13 cellular contexts compared by ENCODE assay signal in genomic region chr10:46006219-46006618, GRCh38. TPM values are rescaled to one million over a fixed set of nuclear protein-coding genes. Genes with fewer than 3 reads are reported as not detected.
DNase-seq lines count a peak whose midpoint lies in the region; ATAC-seq, FAIRE-seq and TF ChIP-seq lines count a peak whose summit lies in the region.
"Had no signal": no experiment of that assay in that cellular context is flagged by ENCODE, and none has a peak within 500 bp of the region (broad histone marks: within the 10 kb centered on the region; RNA-seq: fewer than 3 reads in every experiment).

No MANE protein-coding gene starts in this region.

- intact Hi-C loops in mammary epithelial cell (cut with micrococcal nuclease) (no loop called here), HepG2 (cut with micrococcal nuclease; ENCODE audit: unreplicated experiment) (no loop called here), sciatic nerve (cut with DNase I) (no loop called here)

- H2AFZ ChIP-seq in GM23338 = no peak overlapping the region
- H2AFZ ChIP-seq in mammary epithelial cell (ENCODE audit: low read depth, low read length) = no peak overlapping the region
- no peak overlapping the region for H2AFZ ChIP-seq in HepG2 (ENCODE audit: low read length)
- H2AFZ ChIP-seq in MM.1S (ENCODE audit: low read length) = no peak overlapping the region

- H3K9ac ChIP-seq in mammary epithelial cell (ENCODE audit: insufficient read depth, low read length) (no peak overlapping the region), HepG2 (ENCODE audit: insufficient read depth, low read depth, low read length) (no peak overlapping the region), MM.1S (ENCODE audit: low read length) (no peak overlapping the region)

- FAIRE-seq in HepG2 (lab: Jason Lieb, UNC) = no peak

- POLR2A ChIA-PET in HepG2 (lab: Yijun Ruan, JAX) = interaction anchor here (0.9 to 10.6 kb wide), 4 partner anchors 8 to 26 kb away, joined by 3 to 147 read pairs (median 4); no protein-coding TSS in a partner anchor

- no peak for TF ChIP-seq EP300 in HepG2 (IDR thresholded peaks at IDR 0.05; ENCODE audit: low read depth in 2 of 2, low read length in 2 of 2)
- no peak for TF ChIP-seq EP300 in HepG2 (CRISPR knock-in tag; IDR thresholded peaks at IDR 0.05; ENCODE audit: borderline replicate concordance)

- peaks cover 0 to 4% (median 1%) of the 10 kb centered on the region in 4 donors for H3K4me1 Mint-ChIP-seq in CD4-positive, CD25-positive, alpha-beta regulatory T cell
- H3K4me1 Mint-ChIP-seq in GM23338 = no peaks in the 10 kb centered on the region
- H3K4me1 Mint-ChIP-seq: immature natural killer cell; stimulated activated memory B cell treated with anti-CD40 and anti-IgM and Interleukin-4, amounts not matched to agents 10 μg/mL and 1 μg/mL and 100 μg/mL, for 72 hours had no signal

- ATAC-seq in CD4-positive, CD25-positive, alpha-beta regulatory T cell (ENCODE audit: low read depth in 2 of 2) = no peak
- ATAC-seq in GM23338 (no peak), HepG2 (no peak), sciatic nerve (no peak), GM18873 (IDR thresholded peaks at IDR 0.05; ENCODE audit: low FRiP score, unreplicated experiment) (no peak)
- ATAC-seq: natural killer cell treated with Interleukin-12 subunit alpha and Interleukin-12 subunit beta and Interleukin-15 and Interleukin-18, amount 100 ng/mL, for 72 hours; stimulated activated memory B cell treated with anti-CD40 and anti-IgM and Interleukin-4, amounts not matched to agents 10 μg/mL and 1 μg/mL and 100 μg/mL, for 72 hours had no signal

- no peak overlapping the region for H3K4me3 Mint-ChIP-seq in CD4-positive, CD25-positive, alpha-beta regulatory T cell
- H3K4me3 Mint-ChIP-seq in GM23338 = no peak overlapping the region
- H3K4me3 Mint-ChIP-seq: immature natural killer cell; natural killer cell treated with Interleukin-12 subunit alpha and Interleukin-12 subunit beta and Interleukin-15 and Interleukin-18, amount 100 ng/mL, for 72 hours; stimulated activated memory B cell treated with anti-CD40 and anti-IgM and Interleukin-4, amounts not matched to agents 10 μg/mL and 1 μg/mL and 100 μg/mL, for 72 hours had no signal

- H4K20me1 ChIP-seq in GM23338 (replicated peaks; ENCODE audit: insufficient read depth) = peaks cover 11% of the 10 kb centered on the region
- H4K20me1 ChIP-seq in mammary epithelial cell (ENCODE audit: insufficient read depth, low read length) = no peaks in the 10 kb centered on the region
- H4K20me1 ChIP-seq in HepG2 (ENCODE audit: insufficient read depth, low read length) = peaks cover 42% of the 10 kb centered on the region
- no peaks in the 10 kb centered on the region for H4K20me1 ChIP-seq in MM.1S (ENCODE audit: insufficient read depth, low read length)

- no peak for DNase-seq in CD4-positive, CD25-positive, alpha-beta regulatory T cell
- DNase-seq in GM23338 (ENCODE audit: low spot score) (no peak), mammary epithelial cell (peak; percentile 61), HepG2 (ENCODE audit: low spot score) (no peak), sciatic nerve (ENCODE audit: low spot score) (no peak), T-helper 1 cell (no peak), MM.1S (no peak)
- DNase-seq: activated CD4-positive, CD25-positive, alpha-beta regulatory T cell treated with anti-CD3 and anti-CD28 coated beads, Interleukin-2, amount 50 U/mL, for 72 hours; immature natural killer cell; Right ventricle myocardium superior had no signal

- BruUV-seq in mammary epithelial cell (replicated peaks; lab: Mats Ljungman, UMichigan) = no TSS peak
- BruUV-seq in HepG2 (replicated peaks; lab: Mats Ljungman, UMichigan) = no TSS peak

- no peak overlapping the region for H3K4me3 ChIP-seq in CD4-positive, CD25-positive, alpha-beta regulatory T cell (ENCODE audit: low read depth, low read length)
- H3K4me3 ChIP-seq in GM23338 (no peak overlapping the region), mammary epithelial cell (replicated peaks in 1 of 3; ENCODE audit: insufficient read depth in 1 of 3, low read depth in 2 of 3, low read length in 3 of 3) (no peak overlapping the region), HepG2 (replicated peaks in 1 of 3; ENCODE audit: insufficient read depth in 1 of 3, low read depth in 2 of 3, low read length in 3 of 3) (no peak overlapping the region), MM.1S (ENCODE audit: low read length) (no peak overlapping the region)

- no peaks in the 10 kb centered on the region for H3K27me3 ChIP-seq in CD4-positive, CD25-positive, alpha-beta regulatory T cell (ENCODE audit: control insufficient read depth, insufficient read depth, low read length)
- no peaks in the 10 kb centered on the region for H3K27me3 ChIP-seq in GM23338 (ENCODE audit: insufficient read depth)
- H3K27me3 ChIP-seq in mammary epithelial cell (ENCODE audit: insufficient read depth, low read length) = no peaks in the 10 kb centered on the region
- no peaks in the 10 kb centered on the region for H3K27me3 ChIP-seq in HepG2 (ENCODE audit: control insufficient read depth in 1 of 2, insufficient read depth in 2 of 2, low read length in 2 of 2)
- H3K27me3 ChIP-seq in MM.1S (replicated peaks; ENCODE audit: insufficient read depth, low read length) = no peaks in the 10 kb centered on the region

- peaks cover 98% of the 10 kb centered on the region for H3K36me3 ChIP-seq in CD4-positive, CD25-positive, alpha-beta regulatory T cell (ENCODE audit: control insufficient read depth, insufficient read depth, low read length)
- H3K36me3 ChIP-seq in GM23338 (ENCODE audit: insufficient read depth) = peaks cover 34% of the 10 kb centered on the region
- peaks cover 42% of the 10 kb centered on the region for H3K36me3 ChIP-seq in mammary epithelial cell (ENCODE audit: insufficient read depth, low read length)
- H3K36me3 ChIP-seq in HepG2 (replicated peaks in 1 of 2; ENCODE audit: control insufficient read depth in 1 of 2, insufficient read depth in 2 of 2, low read length in 2 of 2) = peaks cover 12 to 85% of the 10 kb centered on the region in 2 experiments
- H3K36me3 ChIP-seq in MM.1S (replicated peaks; ENCODE audit: insufficient read depth, low read length) = peaks cover 30% of the 10 kb centered on the region

- H3K79me2 ChIP-seq in GM23338 (replicated peaks; ENCODE audit: insufficient read depth) (no peaks in the 10 kb centered on the region), mammary epithelial cell (ENCODE audit: insufficient read depth, low read length) (peaks cover 51% of the 10 kb centered on the region), HepG2 (ENCODE audit: insufficient read depth, low read length) (peaks cover 31% of the 10 kb centered on the region), MM.1S (ENCODE audit: low read length) (peaks cover 40% of the 10 kb centered on the region)

- no peaks in the 10 kb centered on the region for H3K9me3 Mint-ChIP-seq in CD4-positive, CD25-positive, alpha-beta regulatory T cell
- no peaks in the 10 kb centered on the region for H3K9me3 Mint-ChIP-seq in GM23338
- H3K9me3 Mint-ChIP-seq: immature natural killer cell; natural killer cell treated with Interleukin-12 subunit alpha and Interleukin-12 subunit beta and Interleukin-15 and Interleukin-18, amount 100 ng/mL, for 72 hours; stimulated activated memory B cell treated with anti-CD40 and anti-IgM and Interleukin-4, amounts not matched to agents 10 μg/mL and 1 μg/mL and 100 μg/mL, for 72 hours had no signal

- H3K27me3 Mint-ChIP-seq in CD4-positive, CD25-positive, alpha-beta regulatory T cell = no peaks in the 10 kb centered on the region
- H3K27me3 Mint-ChIP-seq in GM23338 (ENCODE audit: insufficient read depth, low read depth, poor library complexity) = peaks cover 3% of the 10 kb centered on the region
- H3K27me3 Mint-ChIP-seq: natural killer cell treated with Interleukin-12 subunit alpha and Interleukin-12 subunit beta and Interleukin-15 and Interleukin-18, amount 100 ng/mL, for 72 hours; stimulated activated memory B cell treated with anti-CD40 and anti-IgM and Interleukin-4, amounts not matched to agents 10 μg/mL and 1 μg/mL and 100 μg/mL, for 72 hours had no signal

- dilution Hi-C loops in mammary epithelial cell (cut with HindIII; ENCODE audit: low sequenced_read_pairs) = no loop called here

- TF ChIP-seq RAD21 in HepG2 (CRISPR knock-in tag; IDR thresholded peaks at IDR 0.05) = no peak

- H3K9me3 ChIP-seq in CD4-positive, CD25-positive, alpha-beta regulatory T cell (ENCODE audit: control insufficient read depth in 2 of 2, low read length in 2 of 2) = no peaks in the 10 kb centered on the region
- H3K9me3 ChIP-seq in mammary epithelial cell (replicated peaks; ENCODE audit: insufficient read depth, low read length) = no peaks in the 10 kb centered on the region
- no peaks in the 10 kb centered on the region for H3K9me3 ChIP-seq in HepG2 (ENCODE audit: low read length)
- no peaks in the 10 kb centered on the region for H3K9me3 ChIP-seq in MM.1S (replicated peaks; ENCODE audit: insufficient read depth, low read length)

- peaks cover 39% of the 10 kb centered on the region for H3K36me3 Mint-ChIP-seq in CD4-positive, CD25-positive, alpha-beta regulatory T cell
- H3K36me3 Mint-ChIP-seq in GM23338 (ENCODE audit: low read depth) = peaks cover 75% of the 10 kb centered on the region

- H3K9me2 ChIP-seq in GM23338 (ENCODE audit: insufficient read depth) (no peaks in the 10 kb centered on the region), MM.1S (replicated peaks; ENCODE audit: insufficient read depth, low read length) (no peaks in the 10 kb centered on the region)

- H3K27ac ChIP-seq in CD4-positive, CD25-positive, alpha-beta regulatory T cell (ENCODE audit: insufficient read depth, low read length, poor library complexity, severe bottlenecking) = no peak overlapping the region
- no peak overlapping the region for H3K27ac ChIP-seq in GM23338 (ENCODE audit: low read depth)
- no peak overlapping the region for H3K27ac ChIP-seq in mammary epithelial cell (ENCODE audit: insufficient read depth, low read depth, low read length)
- H3K27ac ChIP-seq in HepG2 (ENCODE audit: extremely low read length, insufficient read depth, low read length) = no peak overlapping the region
- no peak overlapping the region for H3K27ac ChIP-seq in MM.1S (ENCODE audit: low read length)

- CTCF ChIA-PET in mammary epithelial cell (lab: Charles Lee; ENCODE audit: low non-redundant PET) = no interaction called here
- CTCF ChIA-PET in HepG2 (lab: Yijun Ruan, JAX; ENCODE audit: low intra/inter-chr PET ratio, low total read pairs) = no interaction called here

- no peaks in the 10 kb centered on the region for H3F3A ChIP-seq in GM23338 (replicated peaks; ENCODE audit: low read depth)
- peaks cover 3% of the 10 kb centered on the region; the same call in 1 of the 2 replicates for H3F3A ChIP-seq in MM.1S (ENCODE audit: insufficient read depth, low read length)

- TF ChIP-seq CTCF in GM23338 (conservative IDR thresholded peaks at IDR 0.05; ENCODE audit: low read depth in 2 of 2) (no peak), mammary epithelial cell (conservative IDR thresholded peaks at IDR 0.05 in 1 of 2, IDR thresholded peaks at IDR 0.05 in 1 of 2; ENCODE audit: extremely low read depth in 1 of 2, insufficient read depth in 1 of 2, low read depth in 1 of 2, low read length in 2 of 2) (no peak), HepG2 (CRISPR knock-in tag; IDR thresholded peaks at IDR 0.05) (no peak), MM.1S (IDR thresholded peaks at IDR 0.05; ENCODE audit: low read length) (no peak)

- TF ChIP-seq POLR2A in HepG2 (IDR thresholded peaks at IDR 0.05; ENCODE audit: insufficient read depth in 1 of 2, low read depth in 2 of 2, low read length in 2 of 2) = no peak

- no peaks in the 10 kb centered on the region for H3K4me1 ChIP-seq in CD4-positive, CD25-positive, alpha-beta regulatory T cell (ENCODE audit: control insufficient read depth, insufficient read depth, low read length, poor library complexity, severe bottlenecking)
- H3K4me1 ChIP-seq in GM23338 (ENCODE audit: insufficient read depth) = no peaks in the 10 kb centered on the region
- H3K4me1 ChIP-seq in mammary epithelial cell (ENCODE audit: insufficient read depth, low read length) = no peaks in the 10 kb centered on the region
- H3K4me1 ChIP-seq in HepG2 (ENCODE audit: insufficient read depth, low read length) = peaks cover 71% of the 10 kb centered on the region
- no peaks in the 10 kb centered on the region for H3K4me1 ChIP-seq in MM.1S (ENCODE audit: low read length)

- H3K27ac Mint-ChIP-seq in CD4-positive, CD25-positive, alpha-beta regulatory T cell = peak overlapping the region in 2 of 3 donors; percentile 48 to 59
- H3K27ac Mint-ChIP-seq in GM23338 = 0 out of 2 replicates have a peak overlapping the region, but pooled peaks have one; percentile 46
- H3K27ac Mint-ChIP-seq: natural killer cell treated with Interleukin-12 subunit alpha and Interleukin-12 subunit beta and Interleukin-15 and Interleukin-18, amount 100 ng/mL, for 72 hours; stimulated activated memory B cell treated with anti-CD40 and anti-IgM and Interleukin-4, amounts not matched to agents 10 μg/mL and 1 μg/mL and 100 μg/mL, for 72 hours had no signal

- H3K4me2 ChIP-seq in GM23338 (no peak overlapping the region), mammary epithelial cell (ENCODE audit: insufficient read depth, low read depth, low read length) (no peak overlapping the region), HepG2 (ENCODE audit: low read depth, low read length) (no peak overlapping the region), MM.1S (ENCODE audit: low read depth, low read length) (no peak overlapping the region)

- WGBS in mammary epithelial cell (ENCODE audit: low coverage, missing lambda C conversion rate) = 73% methylated on average over 3 of the region's 3 CpGs
- WGBS in HepG2 (ENCODE audit: low lambda C conversion rate) = 96% methylated on average over 3 of the region's 3 CpGs

- in situ Hi-C loops in mammary epithelial cell (cut with MboI; ENCODE audit: low sequenced_read_pairs in 2 of 2) = no loop called here
- in situ Hi-C loops in HepG2 (cut with HindIII; ENCODE audit: extremely low pct_ligation_motif_present, low pct_unique_long_range_greater_than_20kb) = no loop called here

RNA-seq across cellular contexts. Expression of gene NCOA4, which starts 24.2 kb away (rescaled TPM):
- 69.1 TPM for total RNA-seq in CD4-positive, CD25-positive, alpha-beta regulatory T cell
- 100 to 1,000 TPM; 163 to 202 (median 181) TPM for polyA plus RNA-seq in CD4-positive, CD25-positive, alpha-beta regulatory T cell
- 76.9 and 79.8 TPM in 2 replicates for total RNA-seq in GM23338 (2014; rRNA removed; shearing (Covaris generic))
- polyA plus RNA-seq in GM23338 (2016; fragmentation: Nextera tagmentation; extraction: Ambion mirVana) = 24.0 and 24.9 TPM in 2 replicates
- total RNA-seq in mammary epithelial cell = 100 to 1,000 TPM in 1 of 2 donors, 10 to 100 TPM in 1; 94.2 to 171 TPM
- polyA plus RNA-seq in mammary epithelial cell = 87.3 TPM
- polyA minus RNA-seq in mammary epithelial cell = 143 TPM
- 306 and 519 TPM in 2 replicates for total RNA-seq in HepG2 (2016; rRNA removed; fragmentation: Illumina TruSeq; extraction: Trizol)
- total RNA-seq in HepG2 (2016; cell fraction: cytosol; rRNA removed; fragmentation: Illumina TruSeq; extraction: Trizol; ENCODE audit: low read depth) = 41.5 and 47.9 TPM in 2 replicates
- total RNA-seq in HepG2 (2016; cell fraction: insoluble cytoplasmic fraction; rRNA removed; fragmentation: Illumina TruSeq; extraction: Trizol) = 301 and 511 TPM in 2 replicates
- 139 and 156 TPM in 2 replicates for total RNA-seq in HepG2 (2016; cell fraction: membrane; rRNA removed; fragmentation: Illumina TruSeq; extraction: Trizol)
- total RNA-seq in HepG2 (2016; cell fraction: nucleus; rRNA removed; fragmentation: Illumina TruSeq; extraction: Trizol) = 164 and 168 TPM in 2 replicates
- polyA plus RNA-seq in HepG2 (2011; rRNA removed) = 324 and 400 TPM in 2 replicates
- polyA plus RNA-seq in HepG2 (2011; cell fraction: cytosol; rRNA removed) = 198 and 289 TPM in 2 replicates
- 115 and 150 TPM in 2 replicates for polyA plus RNA-seq in HepG2 (2011; cell fraction: nucleus; rRNA removed)
- polyA plus RNA-seq in HepG2 (2012) = 250 and 343 TPM in 2 replicates
- polyA plus RNA-seq in HepG2 (2016; cell fraction: cytosol; fragmentation: Illumina TruSeq; extraction: Trizol; ENCODE audit: low read depth) = 15.2 and 17.3 TPM in 2 replicates
- 352 and 368 TPM in 2 replicates for polyA plus RNA-seq in HepG2 (2016; cell fraction: insoluble cytoplasmic fraction; fragmentation: Illumina TruSeq; extraction: Trizol; ENCODE audit: low read depth)
- polyA plus RNA-seq in HepG2 (2016; cell fraction: membrane; fragmentation: Illumina TruSeq; extraction: Trizol; ENCODE audit: low read depth) = 48.5 and 57.6 TPM in 2 replicates
- polyA plus RNA-seq in HepG2 (2016; cell fraction: nucleus; fragmentation: Illumina TruSeq; extraction: Trizol; ENCODE audit: insufficient read depth, low read depth) = 161 and 162 TPM in 2 replicates
- 203 and 487 TPM in 2 replicates for polyA minus RNA-seq in HepG2 (2011; rRNA and poly(A)+ RNA removed; ENCODE audit: low replicate concordance)
- polyA minus RNA-seq in HepG2 (2011; cell fraction: cytosol; rRNA and poly(A)+ RNA removed) = 356 and 419 TPM in 2 replicates
- polyA minus RNA-seq in HepG2 (2011; cell fraction: nucleus; rRNA and poly(A)+ RNA removed) = 163 and 303 TPM in 2 replicates
- total RNA-seq in sciatic nerve = 146 TPM

RNA-seq across cellular contexts. Expression of gene TIMM23, which starts 33.9 kb away (rescaled TPM):
- 32.1 TPM for total RNA-seq in CD4-positive, CD25-positive, alpha-beta regulatory T cell
- polyA plus RNA-seq in CD4-positive, CD25-positive, alpha-beta regulatory T cell = 10 to 100 TPM; 73.9 to 90.1 (median 76.0) TPM
- total RNA-seq in GM23338 (2014; rRNA removed; shearing (Covaris generic)) = 110 and 120 TPM in 2 replicates
- polyA plus RNA-seq in GM23338 (2016; fragmentation: Nextera tagmentation; extraction: Ambion mirVana) (199 and 218 TPM in 2 replicates), mammary epithelial cell (99.6 TPM), HepG2 (2011; rRNA removed) (59.1 and 80.2 TPM in 2 replicates)
- total RNA-seq in mammary epithelial cell (10 to 100 TPM; 51.8 to 84.4 TPM), HepG2 (2016; rRNA removed; fragmentation: Illumina TruSeq; extraction: Trizol) (98.6 and 105 TPM in 2 replicates), sciatic nerve (30.8 TPM)
- 126 TPM for polyA minus RNA-seq in mammary epithelial cell
- 38.4 and 41.4 TPM in 2 replicates for total RNA-seq in HepG2 (2016; cell fraction: cytosol; rRNA removed; fragmentation: Illumina TruSeq; extraction: Trizol; ENCODE audit: low read depth)
- total RNA-seq in HepG2 (2016; cell fraction: insoluble cytoplasmic fraction; rRNA removed; fragmentation: Illumina TruSeq; extraction: Trizol) = 102 and 111 TPM in 2 replicates
- total RNA-seq in HepG2 (2016; cell fraction: membrane; rRNA removed; fragmentation: Illumina TruSeq; extraction: Trizol) = 49.4 and 51.1 TPM in 2 replicates
- total RNA-seq in HepG2 (2016; cell fraction: nucleus; rRNA removed; fragmentation: Illumina TruSeq; extraction: Trizol) = 65.9 and 68.3 TPM in 2 replicates
- polyA plus RNA-seq in HepG2 (2011; cell fraction: cytosol; rRNA removed) = 55.4 and 78.1 TPM in 2 replicates
- polyA plus RNA-seq in HepG2 (2011; cell fraction: nucleus; rRNA removed) = 19.7 and 23.5 TPM in 2 replicates
- 63.5 and 76.7 TPM in 2 replicates for polyA plus RNA-seq in HepG2 (2012)
- 32.7 and 33.7 TPM in 2 replicates for polyA plus RNA-seq in HepG2 (2016; cell fraction: cytosol; fragmentation: Illumina TruSeq; extraction: Trizol; ENCODE audit: low read depth)
- 126 and 140 TPM in 2 replicates for polyA plus RNA-seq in HepG2 (2016; cell fraction: insoluble cytoplasmic fraction; fragmentation: Illumina TruSeq; extraction: Trizol; ENCODE audit: low read depth)
- 42.9 and 45.4 TPM in 2 replicates for polyA plus RNA-seq in HepG2 (2016; cell fraction: membrane; fragmentation: Illumina TruSeq; extraction: Trizol; ENCODE audit: low read depth)
- polyA plus RNA-seq in HepG2 (2016; cell fraction: nucleus; fragmentation: Illumina TruSeq; extraction: Trizol; ENCODE audit: insufficient read depth, low read depth) = 119 and 120 TPM in 2 replicates
- 27.0 and 73.4 TPM in 2 replicates for polyA minus RNA-seq in HepG2 (2011; rRNA and poly(A)+ RNA removed; ENCODE audit: low replicate concordance)
- polyA minus RNA-seq in HepG2 (2011; cell fraction: cytosol; rRNA and poly(A)+ RNA removed) = 35.2 and 36.4 TPM in 2 replicates
- 32.4 and 33.3 TPM in 2 replicates for polyA minus RNA-seq in HepG2 (2011; cell fraction: nucleus; rRNA and poly(A)+ RNA removed)

RNA-seq across cellular contexts. Expression of gene MSMB, which starts 39.9 kb away (rescaled TPM):
- total RNA-seq in CD4-positive, CD25-positive, alpha-beta regulatory T cell = not detected
- polyA plus RNA-seq in CD4-positive, CD25-positive, alpha-beta regulatory T cell = not detected
- total RNA-seq in GM23338 (2014; rRNA removed; shearing (Covaris generic)) = not detected in 2 replicates
- polyA plus RNA-seq in GM23338 (2016; fragmentation: Nextera tagmentation; extraction: Ambion mirVana) (not detected in 2 replicates), mammary epithelial cell (not detected), HepG2 (2011; rRNA removed) (0.84 and 1.3 TPM in 2 replicates)
- total RNA-seq in mammary epithelial cell (not detected), HepG2 (2016; rRNA removed; fragmentation: Illumina TruSeq; extraction: Trizol) (not detected in 2 replicates), sciatic nerve (not detected)
- polyA minus RNA-seq in mammary epithelial cell = not detected
- not detected in 2 replicates for total RNA-seq in HepG2 (2016; cell fraction: cytosol; rRNA removed; fragmentation: Illumina TruSeq; extraction: Trizol; ENCODE audit: low read depth)
- total RNA-seq in HepG2 (2016; cell fraction: insoluble cytoplasmic fraction; rRNA removed; fragmentation: Illumina TruSeq; extraction: Trizol) = not detected in 2 replicates
- total RNA-seq in HepG2 (2016; cell fraction: membrane; rRNA removed; fragmentation: Illumina TruSeq; extraction: Trizol) = not detected in 2 replicates
- not detected in 2 replicates for total RNA-seq in HepG2 (2016; cell fraction: nucleus; rRNA removed; fragmentation: Illumina TruSeq; extraction: Trizol)
- not detected in 2 replicates for polyA plus RNA-seq in HepG2 (2011; cell fraction: cytosol; rRNA removed)
- not detected in 2 replicates for polyA plus RNA-seq in HepG2 (2011; cell fraction: nucleus; rRNA removed)
- 4.1 and 8.1 TPM in 2 replicates for polyA plus RNA-seq in HepG2 (2012)
- not detected in 2 replicates for polyA plus RNA-seq in HepG2 (2016; cell fraction: cytosol; fragmentation: Illumina TruSeq; extraction: Trizol; ENCODE audit: low read depth)
- not detected in 2 replicates for polyA plus RNA-seq in HepG2 (2016; cell fraction: insoluble cytoplasmic fraction; fragmentation: Illumina TruSeq; extraction: Trizol; ENCODE audit: low read depth)
- polyA plus RNA-seq in HepG2 (2016; cell fraction: membrane; fragmentation: Illumina TruSeq; extraction: Trizol; ENCODE audit: low read depth) = not detected in 2 replicates
- polyA plus RNA-seq in HepG2 (2016; cell fraction: nucleus; fragmentation: Illumina TruSeq; extraction: Trizol; ENCODE audit: insufficient read depth, low read depth) = not detected in 2 replicates
- polyA minus RNA-seq in HepG2 (2011; rRNA and poly(A)+ RNA removed; ENCODE audit: low replicate concordance) = not detected in 2 replicates
- polyA minus RNA-seq in HepG2 (2011; cell fraction: cytosol; rRNA and poly(A)+ RNA removed) = not detected in 2 replicates
- not detected in 2 replicates for polyA minus RNA-seq in HepG2 (2011; cell fraction: nucleus; rRNA and poly(A)+ RNA removed)
- total RNA-seq: natural killer cell treated with Interleukin-12 subunit alpha and Interleukin-12 subunit beta and Interleukin-15 and Interleukin-18, amount 100 ng/mL, for 72 hours; Right ventricle myocardium superior had no signal
- polyA plus RNA-seq: immature natural killer cell had no signal
